ENCODE assay signal across 10 cellular contexts in the genomic region with DNA sequence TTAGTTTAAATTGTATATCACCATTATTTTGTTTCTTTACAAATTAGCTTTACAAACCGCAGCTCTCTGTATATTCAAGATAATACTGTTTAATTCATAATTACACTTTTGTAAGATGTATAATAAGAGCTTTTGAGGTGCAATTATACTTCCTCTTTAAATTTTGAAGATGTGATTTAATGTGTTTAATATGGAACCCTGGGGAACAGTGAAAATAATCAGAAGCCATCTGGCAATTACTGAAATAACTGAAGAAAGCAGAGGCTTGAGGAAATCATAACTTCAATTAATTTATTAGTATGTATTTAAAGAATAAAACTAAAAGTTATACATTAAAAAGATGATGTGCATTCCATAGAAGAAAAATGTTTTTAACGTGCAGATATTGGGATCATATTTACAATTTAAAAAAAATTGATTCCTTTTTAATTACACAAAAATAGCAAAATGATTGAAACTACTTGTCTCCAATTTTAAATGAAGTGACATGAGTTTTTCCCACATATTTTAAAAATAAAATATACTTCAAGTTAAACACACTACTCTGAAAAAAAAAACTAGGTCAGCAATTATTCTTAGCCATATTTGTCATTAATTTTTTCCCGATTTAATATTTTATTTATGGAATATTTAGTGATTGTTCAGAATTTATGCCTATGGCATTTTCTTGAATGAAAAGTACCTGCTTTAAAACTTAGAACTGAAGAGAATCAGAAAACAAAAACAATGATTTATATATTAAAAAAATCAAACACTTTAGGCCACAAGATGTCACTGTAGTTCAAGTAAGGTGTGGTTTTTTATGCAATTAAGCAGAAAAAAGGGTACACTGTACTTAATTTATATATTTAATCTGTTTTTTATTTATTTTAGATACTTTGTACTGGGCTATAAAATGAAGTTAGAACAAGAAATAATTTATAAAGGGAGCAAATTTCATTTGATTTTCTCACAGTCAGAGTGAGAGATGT.
DNase-seq lines count a peak whose midpoint lies in the region; ATAC-seq, FAIRE-seq and TF ChIP-seq lines count a peak whose summit lies in the region.
"Had no signal": no experiment of that assay in that cellular context is flagged by ENCODE, and none has a peak within 500 bp of the region (broad histone marks: within the 10 kb centered on the region; RNA-seq: fewer than 3 reads in every experiment).

No MANE protein-coding gene starts in this region.

- H3K36me3 ChIP-seq in astrocyte (ENCODE audit: insufficient read depth, low read length) (no peaks in the 10 kb centered on the region), right lobe of liver (no peaks in the 10 kb centered on the region)
- H3K36me3 ChIP-seq: gastroesophageal sphincter had no signal

- DNase-seq in GM03348 (ENCODE audit: low spot score) (peak; percentile 5), LoVo (ENCODE audit: low spot score) (peak; percentile 11), astrocyte (ENCODE audit: low read depth) (peak; percentile 3), right lobe of liver (no peak)
- DNase-seq in activated CD4-positive, alpha-beta memory T cell treated with anti-CD3 and anti-CD28 coated beads, Interleukin-2, amount 10 ng/mL, durations not matched to agents 7 days and 5 days, result no peak
- no peak for DNase-seq in activated CD4-positive, alpha-beta T cell treated with anti-CD3 and anti-CD28 coated beads, Interleukin-2, amount 10 ng/mL, durations not matched to agents 7 days and 5 days
- DNase-seq: T-helper 1 cell had no signal

- H3K4me1 Mint-ChIP-seq in astrocyte (ENCODE audit: low read depth, unreplicated experiment), result no peaks in the 10 kb centered on the region
- H3K4me1 Mint-ChIP-seq in activated CD4-positive, alpha-beta memory T cell treated with anti-CD3 and anti-CD28 coated beads, Interleukin-2, amount 10 ng/mL, durations not matched to agents 7 days and 5 days, result no peaks in the 10 kb centered on the region
- no peaks in the 10 kb centered on the region for H3K4me1 Mint-ChIP-seq in activated CD4-positive, alpha-beta T cell treated with anti-CD3 and anti-CD28 coated beads, Interleukin-2, amount 10 ng/mL, durations not matched to agents 7 days and 5 days

- no peak overlapping the region for H2AFZ ChIP-seq in astrocyte (ENCODE audit: low read depth, low read length)

- H3K9me3 ChIP-seq in astrocyte (ENCODE audit: insufficient read depth, low read depth, low read length), result no peaks in the 10 kb centered on the region
- H3K9me3 ChIP-seq in right lobe of liver, result no peaks in the 10 kb centered on the region
- H3K9me3 ChIP-seq: gastroesophageal sphincter had no signal

- H3K4me1 ChIP-seq in astrocyte (ENCODE audit: insufficient read depth, low read length) (no peaks in the 10 kb centered on the region), right lobe of liver (no peaks in the 10 kb centered on the region)
- H3K4me1 ChIP-seq: gastroesophageal sphincter had no signal

- H3K4me3 ChIP-seq in astrocyte (ENCODE audit: insufficient read depth, low read depth, low read length), result no peak overlapping the region
- H3K4me3 ChIP-seq in right lobe of liver, result no peak overlapping the region
- H3K4me3 ChIP-seq: gastroesophageal sphincter had no signal

- ATAC-seq in right lobe of liver (no peak), HG02840 (IDR thresholded peaks at IDR 0.05; ENCODE audit: low FRiP score, unreplicated experiment) (no peak), HG02642 (IDR thresholded peaks at IDR 0.05; ENCODE audit: poor library complexity, unreplicated experiment) (no peak)
- ATAC-seq: gastroesophageal sphincter had no signal

- no peak overlapping the region for H3K27ac Mint-ChIP-seq in astrocyte (ENCODE audit: unreplicated experiment)
- no peak overlapping the region for H3K27ac Mint-ChIP-seq in activated CD4-positive, alpha-beta memory T cell treated with anti-CD3 and anti-CD28 coated beads, Interleukin-2, amount 10 ng/mL, durations not matched to agents 7 days and 5 days
- no peak overlapping the region for H3K27ac Mint-ChIP-seq in activated CD4-positive, alpha-beta T cell treated with anti-CD3 and anti-CD28 coated beads, Interleukin-2, amount 10 ng/mL, durations not matched to agents 7 days and 5 days

- H3K79me2 ChIP-seq in astrocyte (ENCODE audit: insufficient read depth, low read length), result no peaks in the 10 kb centered on the region

- H3K27ac ChIP-seq in astrocyte (ENCODE audit: low read depth, low read length) (no peak overlapping the region), right lobe of liver (no peak overlapping the region)
- H3K27ac ChIP-seq: gastroesophageal sphincter had no signal

- no peak for TF ChIP-seq POLR2A in right lobe of liver (IDR thresholded peaks at IDR 0.05)

- H3K36me3 Mint-ChIP-seq in astrocyte (ENCODE audit: low read depth, unreplicated experiment), result no peaks in the 10 kb centered on the region
- H3K36me3 Mint-ChIP-seq in activated CD4-positive, alpha-beta memory T cell treated with anti-CD3 and anti-CD28 coated beads, Interleukin-2, amount 10 ng/mL, durations not matched to agents 7 days and 5 days (ENCODE audit: low read depth), result no peaks in the 10 kb centered on the region
- H3K36me3 Mint-ChIP-seq in activated CD4-positive, alpha-beta T cell treated with anti-CD3 and anti-CD28 coated beads, Interleukin-2, amount 10 ng/mL, durations not matched to agents 7 days and 5 days (ENCODE audit: low read depth), result no peaks in the 10 kb centered on the region

- no peaks in the 10 kb centered on the region for H4K20me1 ChIP-seq in astrocyte (ENCODE audit: insufficient read depth, low read length)

- peak; percentile 8 for TF ChIP-seq CTCF in astrocyte (IDR thresholded peaks at IDR 0.05; ENCODE audit: insufficient read depth, low read depth, low read length)
- TF ChIP-seq CTCF in right lobe of liver (IDR thresholded peaks at IDR 0.05), result peak in 3 of 4 donors; percentile 16 to 38 (median 24)

- intact Hi-C loops in right lobe of liver (cut with DNase I), result no loop called here

- POLR2A ChIA-PET in activated CD4-positive, alpha-beta memory T cell treated with anti-CD3 and anti-CD28 coated beads, Interleukin-2, amount 10 ng/mL, durations not matched to agents 7 days and 5 days (lab: Charles Lee), result no interaction called here
- POLR2A ChIA-PET in activated CD4-positive, alpha-beta T cell treated with anti-CD3 and anti-CD28 coated beads, Interleukin-2, amount 10 ng/mL, durations not matched to agents 7 days and 5 days (lab: Charles Lee), result no interaction called here

- H3K9ac ChIP-seq in astrocyte (ENCODE audit: low read length), result no peak overlapping the region

- no peak for FAIRE-seq in astrocyte (lab: Jason Lieb, UNC)

- no peaks in the 10 kb centered on the region for H3K27me3 Mint-ChIP-seq in astrocyte (ENCODE audit: low read depth, unreplicated experiment)
- no peaks in the 10 kb centered on the region for H3K27me3 Mint-ChIP-seq in activated CD4-positive, alpha-beta memory T cell treated with anti-CD3 and anti-CD28 coated beads, Interleukin-2, amount 10 ng/mL, durations not matched to agents 7 days and 5 days
- no peaks in the 10 kb centered on the region for H3K27me3 Mint-ChIP-seq in activated CD4-positive, alpha-beta T cell treated with anti-CD3 and anti-CD28 coated beads, Interleukin-2, amount 10 ng/mL, durations not matched to agents 7 days and 5 days

- H3K27me3 ChIP-seq in astrocyte (ENCODE audit: insufficient read depth, low read length) (no peaks in the 10 kb centered on the region), right lobe of liver (no peaks in the 10 kb centered on the region)

- H3K4me3 Mint-ChIP-seq in astrocyte (ENCODE audit: unreplicated experiment), result no peak overlapping the region
- H3K4me3 Mint-ChIP-seq in activated CD4-positive, alpha-beta memory T cell treated with anti-CD3 and anti-CD28 coated beads, Interleukin-2, amount 10 ng/mL, durations not matched to agents 7 days and 5 days, result no peak overlapping the region
- no peak overlapping the region for H3K4me3 Mint-ChIP-seq in activated CD4-positive, alpha-beta T cell treated with anti-CD3 and anti-CD28 coated beads, Interleukin-2, amount 10 ng/mL, durations not matched to agents 7 days and 5 days

- H3K4me2 ChIP-seq in astrocyte (ENCODE audit: low read length), result no peak overlapping the region

- CTCF ChIA-PET in activated CD4-positive, alpha-beta memory T cell treated with anti-CD3 and anti-CD28 coated beads, Interleukin-2, amount 10 ng/mL, durations not matched to agents 7 days and 5 days (lab: Charles Lee), result no interaction called here
- CTCF ChIA-PET in activated CD4-positive, alpha-beta T cell treated with anti-CD3 and anti-CD28 coated beads, Interleukin-2, amount 10 ng/mL, durations not matched to agents 7 days and 5 days (lab: Charles Lee), result no interaction called here

- WGBS in right lobe of liver (ENCODE audit: insufficient coverage, low coverage, low lambda C conversion rate, missing lambda C conversion rate), result 34% methylated on average over 3 of the region's 3 CpGs

- peaks cover 4% of the 10 kb centered on the region for H3K9me3 Mint-ChIP-seq in astrocyte (ENCODE audit: unreplicated experiment)
- no peaks in the 10 kb centered on the region for H3K9me3 Mint-ChIP-seq in activated CD4-positive, alpha-beta memory T cell treated with anti-CD3 and anti-CD28 coated beads, Interleukin-2, amount 10 ng/mL, durations not matched to agents 7 days and 5 days
- no peaks in the 10 kb centered on the region for H3K9me3 Mint-ChIP-seq in activated CD4-positive, alpha-beta T cell treated with anti-CD3 and anti-CD28 coated beads, Interleukin-2, amount 10 ng/mL, durations not matched to agents 7 days and 5 days

Comparison
In these comparisons a context has a peak if more than half of its experiments do, and no peak if none do; other contexts are left out.
1. DNase-seq: peak in GM03348 (single experiment), LoVo (single experiment) and astrocyte (single experiment); none in right lobe of liver (0 of 3), activated CD4-positive, alpha-beta memory T cell treated with anti-CD3 and anti-CD28 coated beads, Interleukin-2, amount 10 ng/mL, durations not matched to agents 7 days and 5 days (single experiment) and activated CD4-positive, alpha-beta T cell treated with anti-CD3 and anti-CD28 coated beads, Interleukin-2, amount 10 ng/mL, durations not matched to agents 7 days and 5 days (single experiment).